29 cellular contexts compared by ENCODE assay signal in genomic region chr12:1884651-1885050, GRCh38. TPM values are rescaled to one million over a fixed set of nuclear protein-coding genes. Genes with fewer than 3 reads are reported as not detected.
"Had no signal": no experiment of that assay in that cellular context is flagged by ENCODE, and none has a peak within 500 bp of the region (broad histone marks: within the 10 kb centered on the region; RNA-seq: fewer than 3 reads in every experiment).

No MANE protein-coding gene starts in this region.

- H3K4me3 Mint-ChIP-seq: activated CD4-positive, alpha-beta T cell treated with anti-CD3 and anti-CD28 coated beads, Interleukin-2, amount 10 ng/mL, durations not matched to agents 7 days and 5 days; activated CD8-positive, alpha-beta T cell treated with anti-CD3 and anti-CD28 coated beads, Interleukin-2, amount 10 ng/mL, durations not matched to agents 7 days and 5 days; activated naive CD4-positive, alpha-beta T cell treated with anti-CD3 and anti-CD28 coated beads, Interleukin-2, amount 50 U/mL, for 24 hours; activated naive CD8-positive, alpha-beta T cell treated with anti-CD3 and anti-CD28 coated beads, Interleukin-2, amount 10 ng/mL, durations not matched to agents 7 days and 5 days; activated T-cell treated with anti-CD3 and anti-CD28 coated beads, Interleukin-2, amount 50 U/mL, for 24 hours; central memory CD8-positive, alpha-beta T cell had no signal

- H3K9me3 Mint-ChIP-seq: activated CD4-positive, alpha-beta T cell treated with anti-CD3 and anti-CD28 coated beads, Interleukin-2, amount 10 ng/mL, durations not matched to agents 7 days and 5 days; activated T-cell treated with anti-CD3 and anti-CD28 coated beads, Interleukin-2, amount 50 U/mL, for 24 hours; central memory CD8-positive, alpha-beta T cell had no signal

- DNase-seq: activated CD4-positive, alpha-beta T cell treated with anti-CD3 and anti-CD28 coated beads, Interleukin-2, amount 10 ng/mL, durations not matched to agents 7 days and 5 days; activated CD4-positive, alpha-beta T cell treated with anti-CD3 and anti-CD28 coated beads, Interleukin-2, amount 50 U/mL, for 48 hours; activated CD4-positive, CD25-positive, alpha-beta regulatory T cell; activated gamma-delta T cell; activated naive CD4-positive, alpha-beta T cell treated with Interleukin-2 at 50 U/mL for 16 hours; activated naive CD8-positive, alpha-beta T cell treated with anti-CD3 and anti-CD28 coated beads, Interleukin-2, amount 10 ng/mL, durations not matched to agents 7 days and 5 days; activated T-cell treated with anti-CD3 and anti-CD28 coated beads, Interleukin-2, amount 50 U/mL, for 24 hours; amygdala; NCI-H1092 treated with DMSO at 0.1 percent for 48 hours; NCI-H1417; NCI-H146; NCI-H187; NCI-H2029 treated with DMSO at 0.1 percent for 48 hours; NCI-H2107; NCI-H2171; NCI-H510A; NCI-H526; NCI-H748 treated with DMSO at 0.1 percent for 48 hours; SHP77; SJCRH30; T1000; WERI-Rb-1 had no signal

- H3K27ac Mint-ChIP-seq: activated CD4-positive, alpha-beta T cell treated with anti-CD3 and anti-CD28 coated beads, Interleukin-2, amount 10 ng/mL, durations not matched to agents 7 days and 5 days; activated CD8-positive, alpha-beta T cell treated with anti-CD3 and anti-CD28 coated beads, Interleukin-2, amount 10 ng/mL, durations not matched to agents 7 days and 5 days; activated naive CD4-positive, alpha-beta T cell treated with anti-CD3 and anti-CD28 coated beads, Interleukin-2, amount 50 U/mL, for 24 hours; activated naive CD8-positive, alpha-beta T cell treated with anti-CD3 and anti-CD28 coated beads, Interleukin-2, amount 10 ng/mL, durations not matched to agents 7 days and 5 days; activated T-cell treated with anti-CD3 and anti-CD28 coated beads, Interleukin-2, amount 50 U/mL, for 24 hours; activated T-helper 2 cell treated with anti-CD3 and anti-CD28 coated beads, Interferon-gamma antibody, Interleukin-2, Interleukin-4, amounts not matched to agents 10 μg/mL and 5 μg/mL and 100 μg/mL, durations not matched to agents 14 hours and 24 hours and 36 hours had no signal

- H3K4me3 ChIP-seq: ascending aorta, cardiac muscle cell, SJCRH30, SK-N-MC had no signal

- H3K4me1 Mint-ChIP-seq: activated CD4-positive, alpha-beta T cell treated with anti-CD3 and anti-CD28 coated beads, Interleukin-2, amount 10 ng/mL, durations not matched to agents 7 days and 5 days; activated naive CD4-positive, alpha-beta T cell treated with anti-CD3 and anti-CD28 coated beads, Interleukin-2, amount 50 U/mL, for 24 hours; activated naive CD8-positive, alpha-beta T cell treated with anti-CD3 and anti-CD28 coated beads, Interleukin-2, amount 10 ng/mL, durations not matched to agents 7 days and 5 days; central memory CD8-positive, alpha-beta T cell had no signal

- H3K4me1 ChIP-seq: ascending aorta, SJCRH30 had no signal

- H3K36me3 ChIP-seq: ascending aorta, cardiac muscle cell, SJCRH30 had no signal

- ATAC-seq: activated CD8-positive, alpha-beta T cell treated with anti-CD3 and anti-CD28 coated beads, Interleukin-2, amount 10 ng/mL, durations not matched to agents 7 days and 5 days had no signal

- H3K27me3 ChIP-seq: ascending aorta, cardiac muscle cell, SJCRH30 had no signal

- H3K36me3 Mint-ChIP-seq: activated naive CD4-positive, alpha-beta T cell treated with anti-CD3 and anti-CD28 coated beads, Interleukin-2, amount 50 U/mL, for 24 hours; activated naive CD8-positive, alpha-beta T cell treated with anti-CD3 and anti-CD28 coated beads, Interleukin-2, amount 10 ng/mL, durations not matched to agents 7 days and 5 days had no signal

- H3K9me3 ChIP-seq: SJCRH30 had no signal

- H3K27ac ChIP-seq: ascending aorta, cardiac muscle cell, SJCRH30, SK-N-MC, WERI-Rb-1 had no signal

RNA-seq across cellular contexts. Expression of gene CACNA2D4, which starts 33.8 kb away (rescaled TPM):
- total RNA-seq: ascending aorta had no signal
